8 cellular contexts compared by ENCODE assay signal in the genomic region with DNA sequence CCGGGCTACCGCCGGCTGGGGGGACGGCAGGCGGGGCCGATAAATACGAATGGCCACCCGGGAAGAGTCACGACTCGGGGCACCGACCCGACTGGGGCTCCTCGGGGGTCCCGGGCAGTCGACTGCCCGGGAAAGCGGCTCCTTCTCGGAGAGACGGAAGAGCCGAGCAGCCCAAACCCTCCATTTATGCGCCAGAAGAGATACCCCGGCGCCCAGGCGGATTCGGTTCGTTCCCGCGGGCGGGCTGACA. TPM values are rescaled to one million over a fixed set of nuclear protein-coding genes. Genes with fewer than 3 reads are reported as not detected.
A peak's percentile ranks its signal among the peaks of the same experiment; 100 is the strongest.
DNase-seq lines count a peak whose midpoint lies in the region; ATAC-seq and TF ChIP-seq lines count a peak whose summit lies in the region.

No MANE protein-coding gene starts in this region.

- TF ChIP-seq CTCF in brain (conservative IDR thresholded peaks at IDR 0.05) (no peak), mesothelial cell of epicardium (IDR thresholded peaks at IDR 0.05; ENCODE audit: unreplicated experiment) (no peak)

- no peak for ATAC-seq in Right ventricle myocardium superior (ENCODE audit: poor library complexity)
- no peak for ATAC-seq in left ventricle myocardium superior
- peak; percentile 11 for ATAC-seq in HG03521 (IDR thresholded peaks at IDR 0.05; ENCODE audit: unreplicated experiment)
- ATAC-seq in GM18517 (IDR thresholded peaks at IDR 0.05; ENCODE audit: unreplicated experiment): no peak

- intact Hi-C loops in Right ventricle myocardium superior (cut with DNase I) (no loop called here), left ventricle myocardium superior (cut with micrococcal nuclease) (no loop called here)

- no peaks in the 10 kb centered on the region for H3K9me3 Mint-ChIP-seq in brain
- H3K9me3 Mint-ChIP-seq in mesothelial cell of epicardium: no peaks in the 10 kb centered on the region

- DNase-seq in Right ventricle myocardium superior (peak; percentile 56), left ventricle myocardium superior (no peak), mesothelial cell of epicardium (ENCODE audit: low spot score in 2 of 2, unreplicated experiment in 2 of 2) (no peak), dedifferentiated amniotic fluid mesenchymal stem cell (ENCODE audit: extremely low spot score) (no peak), retina (no peak)

- H3K4me3 Mint-ChIP-seq in brain (peak overlapping the region; percentile 89 to 99 (median 97)), mesothelial cell of epicardium (peak overlapping the region; percentile 91)

- peaks cover 6% of the 10 kb centered on the region for H3K27me3 Mint-ChIP-seq in brain
- H3K27me3 Mint-ChIP-seq in mesothelial cell of epicardium (ENCODE audit: low read depth): no peaks in the 10 kb centered on the region

- peaks cover 14% of the 10 kb centered on the region for H3K36me3 Mint-ChIP-seq in brain
- H3K36me3 Mint-ChIP-seq in mesothelial cell of epicardium: peaks cover 4% of the 10 kb centered on the region

- H3K27ac Mint-ChIP-seq in brain (peak overlapping the region; percentile 86 to 98 (median 96)), mesothelial cell of epicardium (peak overlapping the region; percentile 95)

- H3K4me1 Mint-ChIP-seq in brain: peaks cover 74% of the 10 kb centered on the region
- peaks cover 16% of the 10 kb centered on the region for H3K4me1 Mint-ChIP-seq in mesothelial cell of epicardium

RNA-seq across cellular contexts. Expression of gene SYNJ1, which starts 0.4 kb away (rescaled TPM):
- total RNA-seq in Right ventricle myocardium superior (10.6 TPM), left ventricle myocardium superior (11.4 TPM), mesothelial cell of epicardium (7.2 to 8.9 TPM (median 8.6 TPM) in 3 replicates)
- polyA plus RNA-seq in brain (ENCODE audit: insufficient read depth, low read depth, low replicate concordance): 15.5 TPM

RNA-seq across cellular contexts. Expression of gene PAXBP1, which starts 44.2 kb away (rescaled TPM):
- total RNA-seq in Right ventricle myocardium superior: 12.5 TPM
- total RNA-seq in left ventricle myocardium superior: 16.1 TPM
- polyA plus RNA-seq in brain (ENCODE audit: insufficient read depth, low read depth, low replicate concordance): 5.9 TPM
- total RNA-seq in mesothelial cell of epicardium: 88.0 to 94.2 TPM (median 90.9 TPM) in 3 replicates
